29 cellular contexts compared by ENCODE assay signal in the genomic region with DNA sequence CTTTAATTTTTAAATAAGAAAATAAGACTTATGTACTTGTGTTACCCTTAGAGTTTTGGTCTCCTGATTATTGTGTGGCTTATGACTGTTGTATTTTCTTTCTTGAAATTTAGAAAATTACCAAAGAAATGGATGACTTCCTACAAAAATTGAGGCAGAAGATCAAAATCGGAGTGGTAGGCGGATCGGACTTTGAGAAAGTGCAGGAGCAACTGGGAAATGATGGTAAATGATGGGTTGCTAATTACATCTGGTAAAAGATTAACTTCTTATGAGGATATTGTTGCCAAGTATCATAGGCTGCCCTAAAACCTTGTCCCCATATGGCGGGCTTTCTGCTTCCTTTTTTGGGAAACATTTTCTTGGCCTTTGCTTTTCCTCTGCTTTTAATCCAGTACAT.
"Had no signal": no experiment of that assay in that cellular context is flagged by ENCODE, and none has a peak within 500 bp of the region (broad histone marks: within the 10 kb centered on the region; RNA-seq: fewer than 3 reads in every experiment).

No MANE protein-coding gene starts in this region.

- H3K27ac Mint-ChIP-seq: activated CD4-positive, alpha-beta memory T cell treated with anti-CD3 and anti-CD28 coated beads for 36 hours; activated naive CD4-positive, alpha-beta T cell treated with anti-CD3 and anti-CD28 coated beads, Interleukin-2, amount 10 ng/mL, durations not matched to agents 7 days and 5 days; activated naive CD8-positive, alpha-beta T cell; activated naive CD8-positive, alpha-beta T cell treated with anti-CD3 and anti-CD28 coated beads, Interleukin-2, amount 50 U/mL, for 24 hours; activated T-helper 1 cell treated with anti-CD3 and anti-CD28 coated beads, Interleukin-12 subunit alpha, Interleukin-12 subunit beta, Interleukin-2, Interleukin-4 antibody, amounts not matched to agents 30 ng/mL and 10 ng/mL and 1 ng/mL, durations not matched to agents 14 hours and 24 hours and 36 hours; brain had no signal

- H3K4me3 Mint-ChIP-seq: activated CD4-positive, alpha-beta memory T cell treated with anti-CD3 and anti-CD28 coated beads for 36 hours; activated naive CD4-positive, alpha-beta T cell treated with anti-CD3 and anti-CD28 coated beads, Interleukin-2, amount 10 ng/mL, durations not matched to agents 7 days and 5 days; activated naive CD8-positive, alpha-beta T cell treated with anti-CD3 and anti-CD28 coated beads, Interleukin-2, amount 50 U/mL, for 24 hours; activated T-helper 1 cell treated with anti-CD3 and anti-CD28 coated beads, Interleukin-12 subunit alpha, Interleukin-12 subunit beta, Interleukin-2, Interleukin-4 antibody, amounts not matched to agents 30 ng/mL and 10 ng/mL and 1 ng/mL, durations not matched to agents 14 hours and 24 hours and 36 hours had no signal

- H3K27me3 ChIP-seq: MG63, SJCRH30 had no signal

- ATAC-seq: activated naive CD8-positive, alpha-beta T cell treated with anti-CD3 and anti-CD28 coated beads, Interleukin-2, amount 50 U/mL, for 24 hours; Panc1 had no signal

- H3K9me3 Mint-ChIP-seq: activated CD4-positive, alpha-beta memory T cell treated with anti-CD3 and anti-CD28 coated beads for 36 hours; activated naive CD4-positive, alpha-beta T cell treated with anti-CD3 and anti-CD28 coated beads, Interleukin-2, amount 10 ng/mL, durations not matched to agents 7 days and 5 days; activated naive CD8-positive, alpha-beta T cell treated with anti-CD3 and anti-CD28 coated beads, Interleukin-2, amount 50 U/mL, for 24 hours; activated T-helper 1 cell treated with anti-CD3 and anti-CD28 coated beads, Interleukin-12 subunit alpha, Interleukin-12 subunit beta, Interleukin-2, Interleukin-4 antibody, amounts not matched to agents 30 ng/mL and 10 ng/mL and 1 ng/mL, durations not matched to agents 14 hours and 24 hours and 36 hours had no signal

- H3K27me3 Mint-ChIP-seq: activated CD4-positive, alpha-beta memory T cell treated with anti-CD3 and anti-CD28 coated beads for 36 hours; activated naive CD4-positive, alpha-beta T cell treated with anti-CD3 and anti-CD28 coated beads, Interleukin-2, amount 10 ng/mL, durations not matched to agents 7 days and 5 days; activated naive CD8-positive, alpha-beta T cell had no signal

- DNase-seq: activated CD4-positive, alpha-beta memory T cell treated with anti-CD3 and anti-CD28 coated beads for 36 hours; activated CD4-positive, alpha-beta T cell treated with anti-CD3 and anti-CD28 coated beads for 4 hours; activated CD4-positive, alpha-beta T cell treated with anti-CD3 and anti-CD28 coated beads, Interleukin-2, amount 50 U/mL, for 1 hour; activated CD4-positive, CD25-positive, alpha-beta regulatory T cell treated with anti-CD3 and anti-CD28 coated beads, Interleukin-2, amount 50 U/mL, for 72 hours; activated CD8-positive, alpha-beta memory T cell treated with anti-CD3 and anti-CD28 coated beads, Interleukin-2, amount 50 U/mL, for 4 hours; activated gamma-delta T cell treated with Interleukin-2 at 50 U/mL for 16 hours; activated naive CD4-positive, alpha-beta T cell treated with anti-CD3 and anti-CD28 coated beads, Interleukin-2, amount 10 ng/mL, durations not matched to agents 7 days and 5 days; activated naive CD8-positive, alpha-beta T cell treated with anti-CD3 and anti-CD28 coated beads, Interleukin-2, amount 50 U/mL, for 24 hours; activated T-cell treated with anti-CD3 and anti-CD28 coated beads for 4 hours; anterior cingulate cortex; caudate nucleus; Kasumi-1; KG1; MG63; NCI-H1048; NCI-H1105 treated with DMSO at 0.1 percent for 48 hours; NCI-H1436; NCI-H1694; NCI-H1930; NCI-H345; NCI-H524 treated with DMSO at 0.1 percent for 48 hours; SHP77; SJCRH30; T1000 had no signal

- H3K27ac ChIP-seq: SJCRH30, SK-N-MC had no signal

- H3K9me3 ChIP-seq: MG63, SJCRH30 had no signal

- H3K4me3 ChIP-seq: MG63, SJCRH30, SK-N-MC had no signal

- H3K4me1 ChIP-seq: SJCRH30 had no signal
